In the genomic region with DNA sequence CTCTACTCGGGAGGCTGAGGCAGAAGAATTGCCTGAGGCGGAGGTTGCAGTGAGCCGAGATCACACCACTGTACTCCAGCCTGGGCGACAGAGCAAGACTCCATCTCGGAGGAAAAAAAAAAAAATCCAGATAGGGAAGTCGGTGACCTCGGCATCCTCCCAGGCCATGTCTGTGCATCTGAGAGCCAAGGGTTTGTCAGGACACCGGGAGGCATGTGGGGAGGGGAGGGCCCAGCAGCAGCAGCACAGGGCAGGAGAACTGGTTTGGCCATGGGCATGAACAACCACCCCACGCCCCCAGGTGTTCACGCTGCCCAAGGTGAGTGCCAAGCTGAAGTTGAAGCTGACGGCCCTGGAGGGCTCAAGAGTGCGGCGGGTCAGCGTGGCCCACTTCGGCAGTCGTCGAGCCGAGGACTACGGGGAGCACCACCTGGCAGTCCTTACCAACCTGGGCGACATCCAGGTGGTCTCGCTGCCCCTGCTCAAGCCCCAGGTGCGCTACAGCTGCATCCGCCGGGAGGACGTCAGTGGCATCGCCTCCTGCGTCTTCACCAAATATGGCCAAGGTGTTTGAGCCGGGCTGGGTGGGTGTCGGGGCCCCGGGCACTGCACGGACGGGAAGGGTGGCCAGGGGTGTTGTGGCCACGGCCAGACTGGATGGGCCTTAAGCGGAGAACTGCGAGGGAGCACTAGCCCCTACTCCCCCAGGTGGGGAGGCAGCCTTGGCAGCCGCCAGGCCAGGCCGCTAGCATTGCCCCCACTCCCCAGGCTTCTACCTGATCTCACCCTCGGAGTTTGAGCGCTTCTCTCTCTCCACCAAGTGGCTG, we compare ENCODE assay signal across 24 cellular contexts.
"Had no signal": no experiment of that assay in that cellular context is flagged by ENCODE, and none has a peak within 500 bp of the region (broad histone marks: within the 10 kb centered on the region; RNA-seq: fewer than 3 reads in every experiment).

No MANE protein-coding gene starts in this region.

- H3K27ac Mint-ChIP-seq: activated B cell treated with CpG ODN at 0.5 μM for 24 hours; activated CD4-positive, alpha-beta memory T cell treated with anti-CD3 and anti-CD28 coated beads for 36 hours; activated naive CD4-positive, alpha-beta T cell treated with anti-CD3 and anti-CD28 coated beads, Interleukin-2, amount 10 ng/mL, durations not matched to agents 7 days and 5 days; stimulated activated naive CD8-positive, alpha-beta T cell treated with anti-CD3 and anti-CD28 coated beads, Interleukin-15, amount 100 ng/mL, for 72 hours; T-cell had no signal

- FAIRE-seq: endothelial cell of umbilical vein, frontal cortex, keratinocyte had no signal

- H3K27ac ChIP-seq: body of pancreas, esophagus muscularis mucosa, lower lobe of right lung, tibial artery, vagina had no signal

- H3K4me1 Mint-ChIP-seq: T-cell had no signal

- H3K4me3 ChIP-seq: body of pancreas, esophagus muscularis mucosa, lower lobe of right lung, tibial artery, vagina had no signal

- H3K27me3 Mint-ChIP-seq: activated B cell treated with CpG ODN at 0.5 μM for 24 hours; activated CD4-positive, alpha-beta memory T cell treated with anti-CD3 and anti-CD28 coated beads for 36 hours; naive B cell; stimulated activated naive CD8-positive, alpha-beta T cell treated with anti-CD3 and anti-CD28 coated beads, Interleukin-15, amount 100 ng/mL, for 72 hours; T-cell had no signal

- H3K9me3 ChIP-seq: body of pancreas, esophagus muscularis mucosa, lower lobe of right lung, tibial artery, vagina had no signal

- H3K36me3 Mint-ChIP-seq: activated CD4-positive, alpha-beta memory T cell treated with anti-CD3 and anti-CD28 coated beads for 36 hours; activated naive CD4-positive, alpha-beta T cell treated with anti-CD3 and anti-CD28 coated beads, Interleukin-2, amount 10 ng/mL, durations not matched to agents 7 days and 5 days; naive B cell had no signal

- ATAC-seq: body of pancreas, lower lobe of right lung, T-cell had no signal

- H3K9me3 Mint-ChIP-seq: activated B cell treated with CpG ODN at 0.5 μM for 24 hours; activated CD4-positive, alpha-beta memory T cell treated with anti-CD3 and anti-CD28 coated beads for 36 hours; activated naive CD4-positive, alpha-beta T cell treated with anti-CD3 and anti-CD28 coated beads, Interleukin-2, amount 10 ng/mL, durations not matched to agents 7 days and 5 days; naive B cell; stimulated activated naive CD8-positive, alpha-beta T cell treated with anti-CD3 and anti-CD28 coated beads, Interleukin-15, amount 100 ng/mL, for 72 hours; T-cell had no signal

- H3K27me3 ChIP-seq: body of pancreas, esophagus muscularis mucosa, tibial artery, vagina had no signal

- DNase-seq: activated B cell treated with CpG ODN at 0.5 μM for 24 hours; activated CD4-positive, alpha-beta memory T cell treated with anti-CD3 and anti-CD28 coated beads for 36 hours; activated CD4-positive, alpha-beta T cell treated with anti-CD3 and anti-CD28 coated beads for 4 hours; activated effector memory CD4-positive, alpha-beta T cell treated with Interleukin-2 at 50 U/mL for 16 hours; activated naive CD4-positive, alpha-beta T cell treated with anti-CD3 and anti-CD28 coated beads, Interleukin-2, amount 10 ng/mL, durations not matched to agents 7 days and 5 days; activated T-cell treated with anti-CD3 and anti-CD28 coated beads, Interleukin-2, amount 50 U/mL, for 48 hours; amygdala; body of pancreas; caudate nucleus; effector memory CD4-positive, alpha-beta T cell; glutamatergic neuron; lower lobe of right lung; naive B cell; stimulated activated CD4-positive, alpha-beta T cell treated with anti-CD3 and anti-CD28 coated beads, Interleukin-12 subunit alpha, Interleukin-12 subunit beta, amount 100 ng/mL, for 4 hours; stimulated activated CD4-positive, alpha-beta T cell treated with anti-CD3 and anti-CD28 coated beads, Interleukin-4, amount 100 ng/mL, for 4 hours; stimulated activated naive CD8-positive, alpha-beta T cell treated with anti-CD3 and anti-CD28 coated beads, Interleukin-15, amount 100 ng/mL, for 72 hours; T-cell; T-helper 9 cell; tibial artery had no signal

- H3K4me1 ChIP-seq: esophagus muscularis mucosa, lower lobe of right lung, tibial artery, vagina had no signal

- H3K4me3 Mint-ChIP-seq: activated B cell treated with CpG ODN at 0.5 μM for 24 hours; activated CD4-positive, alpha-beta memory T cell treated with anti-CD3 and anti-CD28 coated beads for 36 hours; activated naive CD4-positive, alpha-beta T cell treated with anti-CD3 and anti-CD28 coated beads, Interleukin-2, amount 10 ng/mL, durations not matched to agents 7 days and 5 days; naive B cell; stimulated activated naive CD8-positive, alpha-beta T cell treated with anti-CD3 and anti-CD28 coated beads, Interleukin-15, amount 100 ng/mL, for 72 hours; T-cell had no signal
